6 cellular contexts compared by ENCODE assay signal in genomic region chr13:26927511-26927910, GRCh38.
"Had no signal": no experiment of that assay in that cellular context is flagged by ENCODE, and none has a peak within 500 bp of the region (broad histone marks: within the 10 kb centered on the region; RNA-seq: fewer than 3 reads in every experiment).

No MANE protein-coding gene starts in this region.

- ATAC-seq: HepG2 had no signal

- DNase-seq: IMR-90, KBM-7, KG1 had no signal

- FAIRE-seq: HepG2, HTR-8/SVneo had no signal

- H3K27ac ChIP-seq: HL-60 had no signal
